In the genomic region with DNA sequence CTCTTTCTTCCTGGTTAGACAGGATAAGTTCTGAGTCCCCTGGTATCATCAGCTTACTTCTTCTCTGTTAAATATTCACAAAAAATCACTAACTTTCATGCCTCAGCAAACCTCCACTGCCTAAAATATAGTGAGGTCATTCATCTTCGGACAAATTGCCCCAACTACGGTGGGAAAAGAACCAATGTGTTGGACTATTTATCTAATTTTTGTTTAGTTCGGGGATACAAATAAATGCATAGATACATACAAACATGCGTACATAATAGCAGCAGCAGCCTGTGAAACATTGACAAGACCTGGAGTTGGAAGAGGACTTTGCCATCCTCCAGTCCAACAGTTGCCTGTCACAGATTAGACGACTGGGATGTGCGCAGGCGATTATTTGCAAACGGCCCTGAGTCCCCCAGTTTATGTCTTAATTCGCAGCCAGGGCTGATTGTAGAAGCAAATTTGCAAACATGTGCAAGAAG, we compare ENCODE assay signal across 23 cellular contexts. TPM values are rescaled to one million over a fixed set of nuclear protein-coding genes. Genes with fewer than 3 reads are reported as not detected.
DNase-seq lines count a peak whose midpoint lies in the region; ATAC-seq, FAIRE-seq and TF ChIP-seq lines count a peak whose summit lies in the region.
"Had no signal": no experiment of that assay in that cellular context is flagged by ENCODE, and none has a peak within 500 bp of the region (broad histone marks: within the 10 kb centered on the region; RNA-seq: fewer than 3 reads in every experiment).

No MANE protein-coding gene starts in this region.

- H3K27me3 ChIP-seq in hepatocyte, result no peaks in the 10 kb centered on the region
- no peaks in the 10 kb centered on the region for H3K27me3 ChIP-seq in psoas muscle (ENCODE audit: insufficient read depth in 3 of 3, low read length in 2 of 3)
- H3K27me3 ChIP-seq in prostate gland (replicated peaks; ENCODE audit: insufficient read depth), result no peaks in the 10 kb centered on the region
- H3K27me3 ChIP-seq: BLaER1 had no signal

- 74% methylated on average over 9 of the region's 9 CpGs for WGBS in A549 (ENCODE audit: missing lambda C conversion rate)
- 72% methylated on average over 9 of the region's 9 CpGs for WGBS in hepatocyte (ENCODE audit: low lambda C conversion rate, missing lambda C conversion rate)
- 64 to 82% (median 67%) methylated on average over 9 of the region's 9 CpGs for whole genome bisulfite sequencing in psoas muscle, 3 donors
- WGBS in prostate gland, result 93% methylated on average over 9 of the region's 9 CpGs

- POLR2A ChIA-PET in A549 (lab: Yijun Ruan, JAX) (no interaction called here), RWPE1 (lab: Yijun Ruan, JAX; ENCODE audit: low non-redundant PET) (no interaction called here), GM10248 (lab: Yijun Ruan, JAX) (no interaction called here)

- no peak for TF ChIP-seq RAD21 in A549 (conservative IDR thresholded peaks at IDR 0.05 in 1 of 2, IDR thresholded peaks at IDR 0.05 in 1 of 2)

- no peaks in the 10 kb centered on the region for H3K9me2 ChIP-seq in hepatocyte (replicated peaks; ENCODE audit: insufficient read depth)

- peak overlapping the region; percentile 85 for H3K4me2 ChIP-seq in A549
- H3K4me2 ChIP-seq in hepatocyte, result peak overlapping the region; percentile 60
- H3K4me2 ChIP-seq: BLaER1 had no signal

- TF ChIP-seq CTCF in A549 (IDR thresholded peaks at IDR 0.05) (no peak), RWPE1 (conservative IDR thresholded peaks at IDR 0.05; ENCODE audit: low read depth) (no peak), hepatocyte (IDR thresholded peaks at IDR 0.05; ENCODE audit: poor library complexity) (no peak), psoas muscle (IDR thresholded peaks at IDR 0.05) (no peak), prostate gland (IDR thresholded peaks at IDR 0.05) (no peak), GM10248 (IDR thresholded peaks at IDR 0.05; ENCODE audit: control extremely low read depth, extremely low read depth, low read depth, missing control alignments) (no peak)

- H3K4me3 ChIP-seq in A549 (no peak overlapping the region), hepatocyte (no peak overlapping the region), psoas muscle (no peak overlapping the region), prostate gland (no peak overlapping the region)
- H3K4me3 ChIP-seq: BLaER1 had no signal

- CTCF ChIA-PET in A549 (lab: Yijun Ruan, JAX) (interaction anchor here (0.7 to 3.8 kb wide), 4 partner anchors 8 to 185 kb away, joined by 3 to 15 read pairs (median 4); no protein-coding TSS in a partner anchor), RWPE1 (lab: Yijun Ruan, JAX) (interaction anchor here (1.2 kb wide), 1 partner anchor 185 kb away, joined by 3 read pairs; no protein-coding TSS in a partner anchor), GM10248 (lab: Yijun Ruan, JAX) (interaction anchor here (0.9 to 1.6 kb wide), 4 partner anchors 8 to 311 kb away, joined by 3 to 4 read pairs (median 4); a partner anchor contains a TSS)

- TF ChIP-seq EP300 in A549 (IDR thresholded peaks at IDR 0.05), result no peak

- H3K4me1 ChIP-seq in A549 (peaks cover 95% of the 10 kb centered on the region), hepatocyte (ENCODE audit: insufficient read depth) (peaks cover 58% of the 10 kb centered on the region), psoas muscle (peaks cover 54% of the 10 kb centered on the region), prostate gland (replicated peaks) (peaks cover 8% of the 10 kb centered on the region)

- peak overlapping the region; percentile 75 to 92 for H3K27ac ChIP-seq in A549
- peak overlapping the region; percentile 62 for H3K27ac ChIP-seq in RWPE1
- peak overlapping the region; percentile 82 for H3K27ac ChIP-seq in hepatocyte
- peak overlapping the region; percentile 76 for H3K27ac ChIP-seq in psoas muscle
- no peak overlapping the region for H3K27ac ChIP-seq in prostate gland
- H3K27ac ChIP-seq: BLaER1 had no signal

- intact Hi-C loops in psoas muscle (cut with DNase I), result loop anchor here in 1 of 2 donors (10.0 kb wide), 1 partner anchor 46 kb away; no protein-coding TSS in a partner anchor
- intact Hi-C loops in prostate gland (cut with DNase I), result loop anchor here (5.0 kb wide), 1 partner anchor 62 kb away; no protein-coding TSS in a partner anchor

- ATAC-seq in A549 (no peak), psoas muscle (no peak)
- ATAC-seq: effector memory CD8-positive, alpha-beta T cell had no signal

- DNase-seq in A549 (ENCODE audit: low read depth in 1 of 2, low spot score in 1 of 2), result no peak
- no peak for DNase-seq in RWPE1 (ENCODE audit: low spot score)
- no peak for DNase-seq in hepatocyte (ENCODE audit: low spot score)
- DNase-seq in psoas muscle, result no peak
- DNase-seq in prostate gland (ENCODE audit: low spot score), result no peak
- no peak for DNase-seq in GM10248 (ENCODE audit: extremely low spot score)
- no peak for DNase-seq in frontal cortex (ENCODE audit: low spot score in 2 of 2)
- DNase-seq in NCI-H345 (lab: John Stamatoyannopoulos, UW), result no peak
- DNase-seq: activated CD4-positive, alpha-beta T cell treated with anti-CD3 and anti-CD28 coated beads for 1 hour; activated naive CD4-positive, alpha-beta T cell treated with anti-CD3 and anti-CD28 coated beads, Interleukin-2, amount 10 ng/mL, durations not matched to agents 7 days and 5 days; activated T-cell treated with anti-CD3 and anti-CD28 coated beads, Interleukin-2, amount 50 U/mL, for 48 hours; effector memory CD8-positive, alpha-beta T cell; EL; NCI-H1105; NCI-H526 treated with DMSO at 0.1 percent for 48 hours; Right ventricle myocardium superior; stimulated activated CD4-positive, alpha-beta T cell treated with anti-CD3 and anti-CD28 coated beads, Interleukin-12 subunit alpha, Interleukin-12 subunit beta, amount 100 ng/mL, for 4 hours had no signal

- peaks cover 46% of the 10 kb centered on the region for H3K79me2 ChIP-seq in hepatocyte

- H3K9me3 ChIP-seq in A549, result no peaks in the 10 kb centered on the region
- H3K9me3 ChIP-seq in hepatocyte (ENCODE audit: low read depth), result no peaks in the 10 kb centered on the region
- H3K9me3 ChIP-seq in psoas muscle, result no peaks in the 10 kb centered on the region
- H3K9me3 ChIP-seq in prostate gland, result no peaks in the 10 kb centered on the region
- H3K9me3 ChIP-seq: BLaER1 had no signal

- FAIRE-seq in A549 (lab: Jason Lieb, UNC) (no peak), frontal cortex (lab: Jason Lieb, UNC) (no peak)
- FAIRE-seq: astrocyte, D721Med, HTR-8/SVneo, urothelium cell line had no signal

- no peaks in the 10 kb centered on the region for H3K36me3 ChIP-seq in hepatocyte (replicated peaks; ENCODE audit: insufficient read depth, low read depth)
- no peaks in the 10 kb centered on the region for H3K36me3 ChIP-seq in psoas muscle (ENCODE audit: insufficient read depth in 1 of 2, low read depth in 1 of 2)
- H3K36me3 ChIP-seq in prostate gland, result no peaks in the 10 kb centered on the region
- H3K36me3 ChIP-seq: BLaER1 had no signal

- no peaks in the 10 kb centered on the region for H4K20me1 ChIP-seq in hepatocyte (ENCODE audit: insufficient read depth, poor library complexity, severe bottlenecking)
- H4K20me1 ChIP-seq: BLaER1 had no signal

- TF ChIP-seq POLR2A in A549 (IDR thresholded peaks at IDR 0.05; ENCODE audit: low read length), result no peak
- no peak for TF ChIP-seq POLR2A in prostate gland (IDR thresholded peaks at IDR 0.05)

- no peak overlapping the region for H2AFZ ChIP-seq in hepatocyte

TF ChIP-seq in A549, 52 proteins besides CTCF, POLR2A, EP300 and RAD21 (continues in another document):
- TF ChIP-seq, protein P1, sequence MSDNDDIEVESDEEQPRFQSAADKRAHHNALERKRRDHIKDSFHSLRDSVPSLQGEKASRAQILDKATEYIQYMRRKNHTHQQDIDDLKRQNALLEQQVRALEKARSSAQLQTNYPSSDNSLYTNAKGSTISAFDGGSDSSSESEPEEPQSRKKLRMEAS (IDR thresholded peaks at IDR 0.05), result no peak
- TF ChIP-seq NPAS2 (CRISPR knock-in tag; IDR thresholded peaks at IDR 0.05; ENCODE audit: borderline replicate concordance), result no peak
- TF ChIP-seq EHF (CRISPR knock-in tag; IDR thresholded peaks at IDR 0.05), result no peak
- TF ChIP-seq, protein P2, sequence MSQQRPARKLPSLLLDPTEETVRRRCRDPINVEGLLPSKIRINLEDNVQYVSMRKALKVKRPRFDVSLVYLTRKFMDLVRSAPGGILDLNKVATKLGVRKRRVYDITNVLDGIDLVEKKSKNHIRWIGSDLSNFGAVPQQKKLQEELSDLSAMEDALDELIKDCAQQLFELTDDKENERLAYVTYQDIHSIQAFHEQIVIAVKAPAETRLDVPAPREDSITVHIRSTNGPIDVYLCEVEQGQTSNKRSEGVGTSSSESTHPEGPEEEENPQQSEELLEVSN (IDR thresholded peaks at IDR 0.05; ENCODE audit: borderline replicate concordance, low read depth), result no peak
- no peak for TF ChIP-seq RFX5 (IDR thresholded peaks at IDR 0.05)
- TF ChIP-seq, protein P3, sequence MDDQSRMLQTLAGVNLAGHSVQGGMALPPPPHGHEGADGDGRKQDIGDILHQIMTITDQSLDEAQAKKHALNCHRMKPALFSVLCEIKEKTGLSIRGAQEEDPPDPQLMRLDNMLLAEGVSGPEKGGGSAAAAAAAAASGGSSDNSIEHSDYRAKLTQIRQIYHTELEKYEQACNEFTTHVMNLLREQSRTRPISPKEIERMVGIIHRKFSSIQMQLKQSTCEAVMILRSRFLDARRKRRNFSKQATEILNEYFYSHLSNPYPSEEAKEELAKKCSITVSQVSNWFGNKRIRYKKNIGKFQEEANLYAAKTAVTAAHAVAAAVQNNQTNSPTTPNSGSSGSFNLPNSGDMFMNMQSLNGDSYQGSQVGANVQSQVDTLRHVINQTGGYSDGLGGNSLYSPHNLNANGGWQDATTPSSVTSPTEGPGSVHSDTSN (IDR thresholded peaks at IDR 0.05), result no peak
- no peak for TF ChIP-seq PHF8 (IDR thresholded peaks at IDR 0.05; ENCODE audit: borderline replicate concordance, low read depth)

RNA-seq across cellular contexts. Expression of a gene that starts 51.5 kb away (rescaled TPM):
- 59.5 and 61.4 TPM in 2 replicates for polyA plus RNA-seq in A549 (2011; rRNA removed)
- polyA plus RNA-seq in A549 (2012; cell fraction: cytosol; rRNA removed), result 25.3 and 28.2 TPM in 2 replicates
- 61.4 and 73.8 TPM in 2 replicates for polyA plus RNA-seq in A549 (2012; cell fraction: nucleus; rRNA removed)
- polyA plus RNA-seq in A549 (2017; fragmentation: RNase III; extraction: RNeasy Plus Mini Kit Qiagen cat#74134 plus additional on column Dnase treatment), result 62.2 to 64.1 TPM (median 63.8 TPM) in 3 replicates
- 125 and 165 TPM in 2 replicates for polyA minus RNA-seq in A549 (2011; rRNA and poly(A)+ RNA removed)
- 40.6 and 51.0 TPM in 2 replicates for total RNA-seq in hepatocyte
- 21.6 and 28.3 TPM in 2 replicates for polyA plus RNA-seq in hepatocyte
- total RNA-seq in psoas muscle, result 10 to 100 TPM; 14.1 to 39.7 (median 22.1) TPM
- polyA plus RNA-seq in psoas muscle, result 10 to 100 TPM in 1 of 3 donors, 1 to 10 TPM in 2; 3.6 to 10.9 (median 5.5) TPM
- total RNA-seq in prostate gland, result 100 to 1,000 TPM in 1 of 2 donors, 10 to 100 TPM in 1; 78.3 to 112 TPM
- total RNA-seq in frontal cortex, result 5.3 TPM
- total RNA-seq: activated CD8-positive, alpha-beta memory T cell treated with anti-CD3 and anti-CD28 coated beads for 36 hours had no signal

Comparison
In these comparisons a context has a peak if more than half of its experiments do, and no peak if none do; other contexts are left out.
1. H3K27ac ChIP-seq: peak in A549 (2 of 2), RWPE1 (single experiment), hepatocyte (single experiment) and psoas muscle (single experiment); none in prostate gland (0 of 2).